Comparison of ENCODE assay signal across 16 cellular contexts in the genomic region with DNA sequence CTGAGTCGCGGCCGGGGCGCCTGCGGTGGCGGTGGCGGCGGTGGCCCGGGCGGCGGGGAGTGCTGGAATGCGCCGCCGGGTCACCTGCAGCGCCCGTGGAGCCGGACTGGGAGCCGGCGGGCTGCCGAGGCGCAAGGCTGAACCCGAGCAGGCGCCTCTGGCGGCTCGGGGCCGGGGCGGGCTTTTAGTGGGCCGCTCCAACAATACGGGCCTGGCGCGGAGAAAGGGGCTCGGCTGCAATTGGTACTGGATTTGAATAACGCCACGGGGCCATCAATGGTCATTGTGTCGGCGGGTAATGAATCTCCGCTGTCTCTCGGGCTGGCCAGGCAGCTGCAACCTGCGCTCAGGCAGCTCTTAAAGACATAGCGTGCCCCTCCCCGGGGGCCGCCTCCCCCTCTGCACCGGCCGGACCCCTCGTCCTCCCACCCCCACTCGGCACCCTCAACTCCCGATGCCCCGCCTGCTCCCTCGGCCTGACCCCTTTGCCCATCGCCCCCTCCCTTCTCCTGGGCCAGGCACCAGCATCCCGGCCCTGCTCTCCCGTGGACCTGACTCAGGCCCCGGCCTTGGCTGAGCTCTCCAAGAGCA. TPM values are rescaled to one million over a fixed set of nuclear protein-coding genes. Genes with fewer than 3 reads are reported as not detected.
DNase-seq lines count a peak whose midpoint lies in the region; ATAC-seq and TF ChIP-seq lines count a peak whose summit lies in the region.
"Had no signal": no experiment of that assay in that cellular context is flagged by ENCODE, and none has a peak within 500 bp of the region (broad histone marks: within the 10 kb centered on the region; RNA-seq: fewer than 3 reads in every experiment).

No MANE protein-coding gene starts in this region.

- H3K27me3 ChIP-seq in H7 (ENCODE audit: control insufficient read depth, insufficient read depth, low read length) (peaks cover 92% of the 10 kb centered on the region), iPS-20b (ENCODE audit: insufficient read depth, low read length) (peaks cover 100% of the 10 kb centered on the region)

- H3K36me3 Mint-ChIP-seq in brain = peaks cover 14% of the 10 kb centered on the region
- H3K36me3 Mint-ChIP-seq in T-cell = peaks cover 22% of the 10 kb centered on the region

- POLR2A ChIA-PET in T-cell (lab: Charles Lee) = no interaction called here

- CTCF ChIA-PET in T-cell (lab: Charles Lee) = no interaction called here

- peaks cover 21% of the 10 kb centered on the region for H3K4me1 ChIP-seq in iPS-20b (ENCODE audit: insufficient read depth, low read length)

- H3K4me3 ChIP-seq in H7 (ENCODE audit: insufficient read depth, low read depth, low read length) (peak overlapping the region; percentile 53), iPS-20b (ENCODE audit: low read length) (peak overlapping the region; percentile 68; the same call in 1 of the 2 replicates)
- H3K4me3 ChIP-seq: gastrocnemius medialis, left ventricle myocardium inferior, sigmoid colon had no signal

- H3K36me3 ChIP-seq in H7 (replicated peaks; ENCODE audit: control insufficient read depth, insufficient read depth, low read length) = peaks cover 2% of the 10 kb centered on the region
- H3K36me3 ChIP-seq in iPS-20b (ENCODE audit: insufficient read depth, low read depth, low read length) = peaks cover 10% of the 10 kb centered on the region

- H3K27me3 Mint-ChIP-seq in brain (peaks cover 79% of the 10 kb centered on the region), T-cell (no peaks in the 10 kb centered on the region)
- H3K27me3 Mint-ChIP-seq: T-helper 17 cell had no signal

- TF ChIP-seq CTCF in brain (conservative IDR thresholded peaks at IDR 0.05) = no peak

- peaks cover 0 to 12% (median 0%) of the 10 kb centered on the region in 5 experiments for H3K9me3 Mint-ChIP-seq in brain
- no peaks in the 10 kb centered on the region for H3K9me3 Mint-ChIP-seq in T-cell
- H3K9me3 Mint-ChIP-seq: naive thymus-derived CD4-positive, alpha-beta T cell had no signal

- no peaks in the 10 kb centered on the region; the same call in 1 of the 2 replicates for H3K9me3 ChIP-seq in iPS-20b (ENCODE audit: insufficient read depth, low read depth, low read length)
- H3K9me3 ChIP-seq: gastrocnemius medialis, left ventricle myocardium inferior, sigmoid colon had no signal

- H3K4me3 Mint-ChIP-seq in brain (peak overlapping the region in 4 of 5 experiments; percentile 42 to 80 (median 72)), T-cell (no peak overlapping the region)
- H3K4me3 Mint-ChIP-seq: naive thymus-derived CD4-positive, alpha-beta T cell; T-helper 17 cell had no signal

- H3K9ac ChIP-seq in iPS-20b (ENCODE audit: low read depth, low read length) = no peak overlapping the region

- no peak overlapping the region for H3K27ac ChIP-seq in iPS-20b (ENCODE audit: low read length)
- H3K27ac ChIP-seq: gastrocnemius medialis, left ventricle myocardium inferior, RWPE1, sigmoid colon had no signal

- peak; percentile 93 for DNase-seq in H7
- DNase-seq in occipital lobe (lab: John Stamatoyannopoulos, UW) = peak; percentile 87
- DNase-seq in DMS53 treated with DMSO at 0.1 percent for 48 hours (lab: John Stamatoyannopoulos, UW; ENCODE audit: unreplicated experiment) = no peak
- no peak for DNase-seq in cortex of kidney (lab: John Stamatoyannopoulos, UW)
- no peak for DNase-seq in NCI-H1694 (lab: John Stamatoyannopoulos, UW)
- DNase-seq in T-cell = no peak
- DNase-seq: activated naive CD4-positive, alpha-beta T cell treated with anti-CD3 and anti-CD28 coated beads, Interleukin-2, amount 50 U/mL, for 16 hours; gastrocnemius medialis; left ventricle myocardium inferior; naive thymus-derived CD4-positive, alpha-beta T cell; sigmoid colon; stimulated activated CD4-positive, alpha-beta T cell treated with anti-CD3 and anti-CD28 coated beads, Interleukin-4, amount 100 ng/mL, for 1 hour; T-helper 17 cell had no signal

- H3K4me1 Mint-ChIP-seq in brain = peaks cover 61% of the 10 kb centered on the region
- H3K4me1 Mint-ChIP-seq in T-cell = peaks cover 4 to 10% (median 4%) of the 10 kb centered on the region in 3 donors

- peak overlapping the region in 2 of 5 experiments; percentile 88 to 90 for H3K27ac Mint-ChIP-seq in brain
- no peak overlapping the region for H3K27ac Mint-ChIP-seq in T-cell
- H3K27ac Mint-ChIP-seq: naive thymus-derived CD4-positive, alpha-beta T cell; T-helper 17 cell had no signal

- ATAC-seq in T-cell (replicated peaks in 1 of 4) = no peak
- ATAC-seq: gastrocnemius medialis; naive thymus-derived CD4-positive, alpha-beta T cell; T-helper 17 cell had no signal

RNA-seq across cellular contexts. Expression of a gene that starts 22.1 kb away (rescaled TPM):
- 74.3 and 99.6 TPM in 2 replicates for total RNA-seq in H7 (2014; rRNA removed; shearing (Covaris generic))
- 93.0 TPM for polyA plus RNA-seq in brain (ENCODE audit: insufficient read depth, low read depth, low replicate concordance)
- total RNA-seq in occipital lobe = 21.8 TPM
- 10 to 100 TPM; 38.7 to 55.8 (median 52.5) TPM for total RNA-seq in T-cell

RNA-seq across cellular contexts. Expression of a gene that starts 27.4 kb away (rescaled TPM):
- total RNA-seq in H7 (2014; rRNA removed; shearing (Covaris generic)) = 12.6 and 15.5 TPM in 2 replicates
- polyA plus RNA-seq in brain (ENCODE audit: insufficient read depth, low read depth, low replicate concordance) = 15.9 TPM
- total RNA-seq in occipital lobe (10.1 TPM), T-cell (1 to 10 TPM in 4 of 5 donors, under 1 TPM in 1; 0.30 to 1.9 (median 1.3) TPM)

RNA-seq across cellular contexts. Expression of a gene that starts 52.9 kb away (rescaled TPM):
- 26.2 and 39.0 TPM in 2 replicates for total RNA-seq in H7 (2014; rRNA removed; shearing (Covaris generic))
- polyA plus RNA-seq in brain (ENCODE audit: insufficient read depth, low read depth, low replicate concordance) = 50.9 TPM
- 23.9 TPM for total RNA-seq in occipital lobe
- total RNA-seq in T-cell = 10 to 100 TPM in 3 of 5 donors, 1 to 10 TPM in 2; 7.3 to 18.4 (median 17.5) TPM

Comparison
In these comparisons a context has a peak if more than half of its experiments do, and no peak if none do; other contexts are left out.
1. DNase-seq: peak in H7 (single experiment) and occipital lobe (single experiment); none in DMS53 treated with DMSO at 0.1 percent for 48 hours (single experiment), cortex of kidney (single experiment), NCI-H1694 (single experiment) and T-cell (0 of 34).
2. H3K4me3 Mint-ChIP-seq: peak in brain (4 of 5); none in T-cell (0 of 3).